25 cellular contexts compared by ENCODE assay signal in the genomic region with DNA sequence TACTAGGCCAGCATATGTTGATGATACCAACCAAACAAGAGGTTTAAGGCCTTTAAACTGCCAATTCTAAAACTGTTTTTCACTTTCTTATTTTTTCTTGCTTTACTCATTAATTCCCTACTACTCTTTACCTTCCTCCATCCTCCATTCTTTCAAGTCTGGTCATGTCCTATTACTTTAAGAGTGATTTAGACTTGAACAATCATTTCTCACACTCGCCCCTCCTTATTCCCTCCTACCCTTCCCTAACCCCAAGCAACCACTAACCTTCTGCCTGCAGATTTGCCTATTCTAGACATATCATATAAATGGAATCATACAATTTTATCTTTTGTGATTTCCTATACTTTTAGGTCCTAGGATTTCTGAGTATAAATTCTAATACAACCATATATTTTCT.
"Had no signal": no experiment of that assay in that cellular context is flagged by ENCODE, and none has a peak within 500 bp of the region (broad histone marks: within the 10 kb centered on the region; RNA-seq: fewer than 3 reads in every experiment).

No MANE protein-coding gene starts in this region.

- H3K36me3 ChIP-seq: uterus had no signal

- H3K36me3 Mint-ChIP-seq: natural killer cell had no signal

- FAIRE-seq: pancreas had no signal

- H3K27ac ChIP-seq: esophagus muscularis mucosa, lower lobe of right lung, neutrophil, pancreas, right lobe of liver, suprapubic skin, transverse colon, upper lobe of right lung, uterus had no signal

- H3K9me3 Mint-ChIP-seq: immature natural killer cell; memory B cell; natural killer cell; stimulated activated naive CD8-positive, alpha-beta T cell treated with anti-CD3 and anti-CD28 coated beads, Interleukin-15, amount 100 ng/mL, for 72 hours had no signal

- H3K4me1 Mint-ChIP-seq: immature natural killer cell, memory B cell, natural killer cell had no signal

- H3K4me1 ChIP-seq: esophagus muscularis mucosa, lower lobe of right lung, pancreas, right lobe of liver, suprapubic skin, transverse colon, upper lobe of right lung, uterus had no signal

- H3K4me2 ChIP-seq: smooth muscle cell had no signal

- H3K27me3 Mint-ChIP-seq: memory B cell; stimulated activated naive CD8-positive, alpha-beta T cell treated with anti-CD3 and anti-CD28 coated beads, Interleukin-15, amount 100 ng/mL, for 72 hours had no signal

- ATAC-seq: left ventricle myocardium superior; lower lobe of right lung; natural killer cell; pancreas; right lobe of liver; stimulated activated naive CD8-positive, alpha-beta T cell treated with anti-CD3 and anti-CD28 coated beads, Interleukin-15, amount 100 ng/mL, for 72 hours; upper lobe of right lung had no signal

- H3K27me3 ChIP-seq: esophagus muscularis mucosa, neutrophil, pancreas, right lobe of liver, suprapubic skin, transverse colon, upper lobe of right lung, uterus had no signal

- H3K9me3 ChIP-seq: esophagus muscularis mucosa, lower lobe of right lung, neutrophil, pancreas, right lobe of liver, suprapubic skin, transverse colon, upper lobe of right lung, uterus had no signal

- DNase-seq: cortex of kidney; foreskin melanocyte; glutamatergic neuron; hypothalamus; immature natural killer cell; islet precursor cell; left ventricle myocardium superior; lower lobe of right lung; natural killer cell; pancreas; right lobe of liver; stimulated activated CD4-positive, alpha-beta T cell treated with anti-CD3 and anti-CD28 coated beads, Interleukin-12 subunit alpha, Interleukin-12 subunit beta, amount 100 ng/mL, for 4 hours; stimulated activated CD4-positive, alpha-beta T cell treated with anti-CD3 and anti-CD28 coated beads, Interleukin-1b, Interleukin-23, amount 100 ng/mL, for 48 hours; stimulated activated CD4-positive, alpha-beta T cell treated with anti-CD3 and anti-CD28 coated beads, Interleukin-4, amount 100 ng/mL, for 1 hour; stimulated activated CD8-positive, alpha-beta memory T cell treated with anti-CD3 and anti-CD28 coated beads, Interleukin-4, amount 100 ng/mL, for 48 hours; stimulated activated naive CD4-positive, alpha-beta T cell; stimulated activated naive CD8-positive, alpha-beta T cell treated with anti-CD3 and anti-CD28 coated beads, Interleukin-15, amount 100 ng/mL, for 72 hours; transverse colon; upper lobe of right lung; uterus had no signal

- H3K4me3 Mint-ChIP-seq: immature natural killer cell; memory B cell; natural killer cell; stimulated activated naive CD8-positive, alpha-beta T cell treated with anti-CD3 and anti-CD28 coated beads, Interleukin-15, amount 100 ng/mL, for 72 hours had no signal

- H3K27ac Mint-ChIP-seq: memory B cell; stimulated activated naive CD8-positive, alpha-beta T cell treated with anti-CD3 and anti-CD28 coated beads, Interleukin-15, amount 100 ng/mL, for 72 hours had no signal

- H3K4me3 ChIP-seq: esophagus muscularis mucosa, lower lobe of right lung, pancreas, right lobe of liver, smooth muscle cell, suprapubic skin, transverse colon, upper lobe of right lung, uterus had no signal
